In the genomic region with DNA sequence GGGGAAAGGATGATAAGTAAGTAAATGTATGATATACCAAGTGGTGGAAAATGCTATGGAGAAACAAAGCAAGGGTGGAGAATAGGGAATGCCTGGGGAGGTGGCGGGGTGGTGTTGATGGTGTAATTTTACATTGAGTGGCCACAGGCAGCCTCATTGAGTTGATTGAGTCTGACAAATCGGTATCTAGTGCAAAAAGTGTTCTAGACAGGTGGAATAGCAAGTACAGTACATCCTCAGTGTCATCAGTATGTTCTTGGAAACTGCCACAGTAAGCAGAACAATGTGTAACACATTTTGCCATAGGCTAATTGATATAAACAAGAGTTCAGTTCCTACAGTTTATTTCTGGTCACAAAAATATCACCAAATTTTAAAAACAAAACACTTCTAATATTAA, we compare ENCODE assay signal across 7 cellular contexts.
"Had no signal": no experiment of that assay in that cellular context is flagged by ENCODE, and none has a peak within 500 bp of the region (broad histone marks: within the 10 kb centered on the region; RNA-seq: fewer than 3 reads in every experiment).

No MANE protein-coding gene starts in this region.

- H3K4me1 ChIP-seq: prostate gland, upper lobe of left lung had no signal

- H3K4me3 Mint-ChIP-seq: activated CD4-positive, alpha-beta T cell treated with anti-CD3 and anti-CD28 coated beads for 36 hours; activated T-cell treated with anti-CD3 and anti-CD28 coated beads, Interleukin-2, amount 50 U/mL, for 4 hours; nephron had no signal

- H3K27ac ChIP-seq: body of pancreas, prostate gland, upper lobe of left lung had no signal

- H3K4me3 ChIP-seq: body of pancreas, prostate gland, suprapubic skin, upper lobe of left lung had no signal

- H3K27me3 Mint-ChIP-seq: activated CD4-positive, alpha-beta T cell treated with anti-CD3 and anti-CD28 coated beads for 36 hours had no signal

- H3K9me3 ChIP-seq: body of pancreas, prostate gland, suprapubic skin, upper lobe of left lung had no signal

- H3K36me3 ChIP-seq: prostate gland had no signal

- H3K27me3 ChIP-seq: body of pancreas, suprapubic skin, upper lobe of left lung had no signal

- H3K9me3 Mint-ChIP-seq: activated T-cell treated with anti-CD3 and anti-CD28 coated beads, Interleukin-2, amount 50 U/mL, for 4 hours; nephron had no signal
